Comparison of ENCODE assay signal across 10 cellular contexts in genomic region chr15:42385206-42385979, GRCh38. TPM values are rescaled to one million over a fixed set of nuclear protein-coding genes. Genes with fewer than 3 reads are reported as not detected.
DNase-seq lines count a peak whose midpoint lies in the region; ATAC-seq and TF ChIP-seq lines count a peak whose summit lies in the region.
"Had no signal": no experiment of that assay in that cellular context is flagged by ENCODE, and none has a peak within 500 bp of the region (broad histone marks: within the 10 kb centered on the region; RNA-seq: fewer than 3 reads in every experiment).

No MANE protein-coding gene starts in this region.

- H3K27ac ChIP-seq in right lobe of liver, result no peak overlapping the region
- H3K27ac ChIP-seq: SJSA1 had no signal

- TF ChIP-seq POLR2A in right lobe of liver (IDR thresholded peaks at IDR 0.05), result no peak

- H3K36me3 ChIP-seq in right lobe of liver, result no peaks in the 10 kb centered on the region
- H3K36me3 ChIP-seq: SJSA1 had no signal

- peaks cover 3% of the 10 kb centered on the region for H3K27me3 Mint-ChIP-seq in brain

- no peaks in the 10 kb centered on the region for H3K4me1 Mint-ChIP-seq in brain

- H3K36me3 Mint-ChIP-seq in brain, result no peaks in the 10 kb centered on the region
- H3K36me3 Mint-ChIP-seq: natural killer cell had no signal

- H3K9me3 ChIP-seq in right lobe of liver, result no peaks in the 10 kb centered on the region
- H3K9me3 ChIP-seq: SJSA1 had no signal

- intact Hi-C loops in right lobe of liver (cut with DNase I), result no loop called here

- 42% methylated on average over 5 of the region's 5 CpGs for WGBS in right lobe of liver (ENCODE audit: insufficient coverage, low coverage, low lambda C conversion rate, missing lambda C conversion rate)

- ATAC-seq in right lobe of liver, result peak; percentile 50 to 81 (median 55)
- ATAC-seq in HG03354 (IDR thresholded peaks at IDR 0.05; ENCODE audit: poor library complexity, severe bottlenecking, unreplicated experiment), result no peak
- ATAC-seq in GM21515 (IDR thresholded peaks at IDR 0.05; ENCODE audit: unreplicated experiment), result no peak

- H3K4me3 ChIP-seq in GM12865 (ENCODE audit: low read depth, low read length), result no peak overlapping the region
- no peak overlapping the region for H3K4me3 ChIP-seq in right lobe of liver
- H3K4me3 ChIP-seq: SJSA1 had no signal

- no peaks in the 10 kb centered on the region for H3K4me1 ChIP-seq in right lobe of liver

- H3K9me3 Mint-ChIP-seq in brain, result no peaks in the 10 kb centered on the region
- H3K9me3 Mint-ChIP-seq: natural killer cell had no signal

- H3K4me3 Mint-ChIP-seq in brain, result no peak overlapping the region
- H3K4me3 Mint-ChIP-seq: natural killer cell had no signal

- TF ChIP-seq CTCF in GM12865 (IDR thresholded peaks at IDR 0.05; ENCODE audit: insufficient read depth, low read depth, low read length, missing control alignments), result peak; percentile 66
- peak; percentile 27 to 67 for TF ChIP-seq CTCF in brain (conservative IDR thresholded peaks at IDR 0.05)
- TF ChIP-seq CTCF in right lobe of liver (IDR thresholded peaks at IDR 0.05), result peak; percentile 31 to 54 (median 36)

- no peaks in the 10 kb centered on the region for H3K27me3 ChIP-seq in right lobe of liver
- H3K27me3 ChIP-seq: SJSA1 had no signal

- DNase-seq in AML-193 (lab: John Stamatoyannopoulos, UW) (peak; percentile 56 to 64), GM12865 (ENCODE audit: low read depth) (peak; percentile 59), NCI-H69 (lab: John Stamatoyannopoulos, UW) (peak; percentile 46), right lobe of liver (no peak)
- DNase-seq in stimulated activated naive CD4-positive, alpha-beta T cell treated with Interleukin-2 at 50 U/mL for 16 hours (lab: John Stamatoyannopoulos, UW), result no peak
- DNase-seq: natural killer cell had no signal

- peak overlapping the region in 2 of 5 experiments; percentile 19 to 65 for H3K27ac Mint-ChIP-seq in brain
- H3K27ac Mint-ChIP-seq: natural killer cell had no signal

RNA-seq across cellular contexts. Expression of gene CAPN3, which starts 26.1 kb away (rescaled TPM):
- 76.9 TPM for polyA plus RNA-seq in brain (ENCODE audit: insufficient read depth, low read depth, low replicate concordance)
- 10 to 100 TPM in 3 of 6 experiments, 1 to 10 TPM in 3; 3.2 to 25.9 (median 13.3) TPM for total RNA-seq in right lobe of liver

Comparison
In these comparisons a context has a peak if more than half of its experiments do, and no peak if none do; other contexts are left out.
1. DNase-seq: peak in AML-193 (2 of 2), GM12865 (single experiment) and NCI-H69 (single experiment); none in right lobe of liver (0 of 3) and stimulated activated naive CD4-positive, alpha-beta T cell treated with Interleukin-2 at 50 U/mL for 16 hours (single experiment).
2. ATAC-seq: peak in right lobe of liver (4 of 4); none in HG03354 (single experiment) and GM21515 (single experiment).
3. Peak in every context shown above with its lines, with median percentiles within 50 percentile points of each other: CTCF ChIP-seq.